In genomic region chr2:38793511-38793910, GRCh38 we compare ENCODE assay signal across 22 cellular contexts.
"Had no signal": no experiment of that assay in that cellular context is flagged by ENCODE, and none has a peak within 500 bp of the region (broad histone marks: within the 10 kb centered on the region; RNA-seq: fewer than 3 reads in every experiment).

No MANE protein-coding gene starts in this region.

- H3K4me3 Mint-ChIP-seq: memory B cell; naive thymus-derived CD4-positive, alpha-beta T cell; stimulated activated naive B cell treated with anti-CD40 and anti-IgM and Interleukin-4, amounts not matched to agents 10 μg/mL and 1 μg/mL and 100 μg/mL, for 72 hours; stimulated activated naive CD8-positive, alpha-beta T cell treated with anti-CD3 and anti-CD28 coated beads, Interleukin-15, amount 100 ng/mL, for 72 hours had no signal

- H3K27me3 ChIP-seq: colonic mucosa, foreskin keratinocyte, left lung, ovary, spleen, testis, tibial nerve had no signal

- H3K36me3 ChIP-seq: colonic mucosa, ovary had no signal

- H3K27ac ChIP-seq: colonic mucosa, foreskin keratinocyte, left lung, lower lobe of right lung, ovary, spleen, testis, tibial nerve had no signal

- DNase-seq: caudate nucleus; colonic mucosa; dermis blood vessel endothelial cell; erythroblast; foreskin keratinocyte; head of caudate nucleus; hippocampal formation; left lung; lower lobe of right lung; midbrain; naive thymus-derived CD4-positive, alpha-beta T cell; ovary; right cardiac atrium; spleen; stimulated activated CD4-positive, alpha-beta T cell treated with anti-CD3 and anti-CD28 coated beads, Interleukin-15, amount 100 ng/mL, for 24 hours; stimulated activated CD4-positive, alpha-beta T cell treated with anti-CD3 and anti-CD28 coated beads, Interleukin-1b, Interleukin-23, amount 100 ng/mL, for 48 hours; stimulated activated CD4-positive, alpha-beta T cell treated with anti-CD3 and anti-CD28 coated beads, Interleukin-4, amount 100 ng/mL, for 24 hours; stimulated activated naive B cell treated with anti-CD40 and anti-IgM and Interleukin-4, amounts not matched to agents 10 μg/mL and 1 μg/mL and 100 μg/mL, for 72 hours; stimulated activated naive CD8-positive, alpha-beta T cell treated with anti-CD3 and anti-CD28 coated beads, Interleukin-15, amount 100 ng/mL, for 72 hours; testis had no signal

- H3K4me3 ChIP-seq: colonic mucosa, left lung, lower lobe of right lung, ovary, spleen, testis, tibial nerve had no signal

- H3K4me1 Mint-ChIP-seq: memory B cell; naive thymus-derived CD4-positive, alpha-beta T cell; stimulated activated naive CD8-positive, alpha-beta T cell treated with anti-CD3 and anti-CD28 coated beads, Interleukin-15, amount 100 ng/mL, for 72 hours had no signal

- ATAC-seq: foreskin keratinocyte; left lung; lower lobe of right lung; naive thymus-derived CD4-positive, alpha-beta T cell; right cardiac atrium; stimulated activated naive B cell treated with anti-CD40 and anti-IgM and Interleukin-4, amounts not matched to agents 10 μg/mL and 1 μg/mL and 100 μg/mL, for 72 hours; stimulated activated naive CD8-positive, alpha-beta T cell treated with anti-CD3 and anti-CD28 coated beads, Interleukin-15, amount 100 ng/mL, for 72 hours had no signal

- H3K27ac Mint-ChIP-seq: memory B cell; naive thymus-derived CD4-positive, alpha-beta T cell; stimulated activated naive B cell treated with anti-CD40 and anti-IgM and Interleukin-4, amounts not matched to agents 10 μg/mL and 1 μg/mL and 100 μg/mL, for 72 hours; stimulated activated naive CD8-positive, alpha-beta T cell treated with anti-CD3 and anti-CD28 coated beads, Interleukin-15, amount 100 ng/mL, for 72 hours had no signal

- H3K9me3 Mint-ChIP-seq: memory B cell; naive thymus-derived CD4-positive, alpha-beta T cell; stimulated activated naive B cell treated with anti-CD40 and anti-IgM and Interleukin-4, amounts not matched to agents 10 μg/mL and 1 μg/mL and 100 μg/mL, for 72 hours; stimulated activated naive CD8-positive, alpha-beta T cell treated with anti-CD3 and anti-CD28 coated beads, Interleukin-15, amount 100 ng/mL, for 72 hours had no signal

- H3K4me1 ChIP-seq: colonic mucosa, foreskin keratinocyte, lower lobe of right lung, testis, tibial nerve had no signal

- H3K27me3 Mint-ChIP-seq: memory B cell; naive thymus-derived CD4-positive, alpha-beta T cell; stimulated activated naive B cell treated with anti-CD40 and anti-IgM and Interleukin-4, amounts not matched to agents 10 μg/mL and 1 μg/mL and 100 μg/mL, for 72 hours; stimulated activated naive CD8-positive, alpha-beta T cell treated with anti-CD3 and anti-CD28 coated beads, Interleukin-15, amount 100 ng/mL, for 72 hours had no signal

- H3K9me3 ChIP-seq: colonic mucosa, left lung, lower lobe of right lung, ovary, spleen, testis, tibial nerve had no signal
